Comparison of ENCODE assay signal across 17 cellular contexts in the genomic region with DNA sequence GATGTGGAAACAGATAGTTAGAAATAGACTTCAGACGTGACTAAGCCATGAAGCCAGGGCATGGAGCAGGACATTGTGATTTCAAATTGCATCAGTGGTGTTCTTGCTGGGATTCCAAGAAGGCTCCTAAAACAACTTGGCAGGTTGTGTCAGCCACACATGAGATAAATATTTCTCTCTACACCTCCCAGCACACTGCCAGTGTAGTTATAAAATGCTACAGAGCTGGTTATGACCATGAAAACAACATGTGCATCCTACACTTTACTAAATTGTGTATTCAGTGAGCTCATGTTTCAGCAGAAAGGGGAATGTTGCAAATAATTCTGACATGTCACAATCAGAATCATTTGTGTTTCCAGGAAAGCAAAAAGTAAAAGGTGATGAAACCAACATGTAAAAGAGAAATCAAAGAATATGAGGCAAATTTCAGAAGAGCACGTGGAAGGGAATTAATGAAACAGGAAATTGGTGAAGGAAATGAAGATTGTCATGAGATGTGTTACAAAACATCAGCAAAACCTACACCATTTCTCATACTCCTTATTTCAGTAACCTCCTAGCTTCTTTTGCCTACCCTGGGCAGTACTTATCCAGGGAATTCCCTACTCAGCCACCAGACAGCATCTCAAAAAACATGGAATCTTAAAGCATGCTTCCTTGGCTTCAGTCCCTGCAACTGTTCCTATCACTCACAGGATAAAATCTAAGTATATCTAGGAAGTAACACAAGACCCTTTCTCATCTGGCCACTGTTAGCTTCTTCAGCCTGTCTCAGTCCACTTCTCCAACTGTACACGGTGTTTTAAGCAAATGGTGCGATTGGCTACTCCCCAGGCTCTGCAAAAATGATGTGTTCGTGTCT. TPM values are rescaled to one million over a fixed set of nuclear protein-coding genes. Genes with fewer than 3 reads are reported as not detected.
A peak's percentile ranks its signal among the peaks of the same experiment; 100 is the strongest.
DNase-seq lines count a peak whose midpoint lies in the region; ATAC-seq, FAIRE-seq and TF ChIP-seq lines count a peak whose summit lies in the region.
"Had no signal": no experiment of that assay in that cellular context is flagged by ENCODE, and none has a peak within 500 bp of the region (broad histone marks: within the 10 kb centered on the region; RNA-seq: fewer than 3 reads in every experiment).

No MANE protein-coding gene starts in this region.

- no peak for DNase-seq in activated CD4-positive, alpha-beta T cell treated with anti-CD3 and anti-CD28 coated beads for 36 hours
- DNase-seq in activated CD4-positive, alpha-beta T cell treated with anti-CD3 and anti-CD28 coated beads, Interleukin-2, amount 50 U/mL, for 1 hour: no peak
- DNase-seq in MV-4-11 (lab: John Stamatoyannopoulos, UW) (peak; percentile 8), fibroblast of gingiva (ENCODE audit: low read depth) (peak; percentile 45), osteoblast (ENCODE audit: insufficient read length, low spot score, missing footprints) (peak; percentile 10), Calu3 (no peak), urothelium cell line (ENCODE audit: low spot score) (no peak)
- DNase-seq: 8988T; activated CD4-positive, alpha-beta T cell treated with anti-CD3 and anti-CD28 coated beads for 1 hour; activated gamma-delta T cell; islet precursor cell; nephron progenitor cell; small intestine; tibial artery had no signal

- POLR2A ChIA-PET in activated CD4-positive, alpha-beta T cell treated with anti-CD3 and anti-CD28 coated beads for 36 hours (lab: Charles Lee): no interaction called here

- intact Hi-C loops in activated CD4-positive, alpha-beta T cell treated with anti-CD3 and anti-CD28 coated beads for 36 hours (cut with DNase I, micrococcal nuclease): no loop called here
- intact Hi-C loops in Calu3 (cut with micrococcal nuclease; ENCODE audit: unreplicated experiment): no loop called here

- H3K4me2 ChIP-seq in osteoblast (ENCODE audit: insufficient read depth, low read length): no peak overlapping the region

- H3K36me3 ChIP-seq in osteoblast (ENCODE audit: insufficient read depth, low read length): no peaks in the 10 kb centered on the region

- no peaks in the 10 kb centered on the region for H4K20me1 ChIP-seq in osteoblast (ENCODE audit: insufficient read depth, low read length)

- peaks cover 3% of the 10 kb centered on the region for H3K27me3 Mint-ChIP-seq in activated CD4-positive, alpha-beta T cell treated with anti-CD3 and anti-CD28 coated beads for 36 hours
- no peaks in the 10 kb centered on the region for H3K27me3 Mint-ChIP-seq in Calu3 (ENCODE audit: unreplicated experiment)

- H2AFZ ChIP-seq in osteoblast (ENCODE audit: low read length): no peak overlapping the region

- no peaks in the 10 kb centered on the region for H3K9me3 ChIP-seq in osteoblast (ENCODE audit: low read depth, low read length)
- H3K9me3 ChIP-seq: esophagus muscularis mucosa had no signal

- TF ChIP-seq CTCF in osteoblast (IDR thresholded peaks at IDR 0.05; ENCODE audit: extremely low read depth, low read depth, low read length): no peak
- no peak for TF ChIP-seq CTCF in Calu3 (IDR thresholded peaks at IDR 0.05; ENCODE audit: unreplicated experiment)

- H3K4me3 Mint-ChIP-seq in activated CD4-positive, alpha-beta T cell treated with anti-CD3 and anti-CD28 coated beads for 36 hours: no peak overlapping the region
- H3K4me3 Mint-ChIP-seq in Calu3 (ENCODE audit: low read depth, unreplicated experiment): no peak overlapping the region
- H3K4me3 Mint-ChIP-seq: nephron progenitor cell had no signal

- H3K4me3 ChIP-seq in osteoblast (ENCODE audit: insufficient read depth, low read length): no peak overlapping the region
- H3K4me3 ChIP-seq: esophagus muscularis mucosa, tibial artery had no signal

- peak; percentile 81 for ATAC-seq in activated CD4-positive, alpha-beta T cell treated with anti-CD3 and anti-CD28 coated beads for 36 hours
- ATAC-seq in HG03469 (IDR thresholded peaks at IDR 0.05; ENCODE audit: unreplicated experiment): no peak

- CTCF ChIA-PET in activated CD4-positive, alpha-beta T cell treated with anti-CD3 and anti-CD28 coated beads for 36 hours (lab: Charles Lee): interaction anchor here (1.6 kb wide), 1 partner anchor 215 kb away, joined by 3 read pairs; no protein-coding TSS in a partner anchor
- CTCF ChIA-PET in Calu3 (lab: Charles Lee): no interaction called here

- H3K36me3 Mint-ChIP-seq in activated CD4-positive, alpha-beta T cell treated with anti-CD3 and anti-CD28 coated beads for 36 hours (ENCODE audit: low read depth): peaks cover 9% of the 10 kb centered on the region
- no peaks in the 10 kb centered on the region for H3K36me3 Mint-ChIP-seq in Calu3 (ENCODE audit: insufficient read depth, unreplicated experiment)

- H3K27me3 ChIP-seq in osteoblast (ENCODE audit: insufficient read depth, low read length): peaks cover 21% of the 10 kb centered on the region
- H3K27me3 ChIP-seq: esophagus muscularis mucosa, tibial artery had no signal

- peak overlapping the region; percentile 65 for H3K27ac Mint-ChIP-seq in activated CD4-positive, alpha-beta T cell treated with anti-CD3 and anti-CD28 coated beads for 36 hours
- H3K27ac Mint-ChIP-seq in Calu3 (ENCODE audit: unreplicated experiment): no peak overlapping the region
- H3K27ac Mint-ChIP-seq: nephron progenitor cell had no signal

- peaks cover 2% of the 10 kb centered on the region for H3K9me3 Mint-ChIP-seq in activated CD4-positive, alpha-beta T cell treated with anti-CD3 and anti-CD28 coated beads for 36 hours (ENCODE audit: low read depth)
- H3K9me3 Mint-ChIP-seq in Calu3 (ENCODE audit: low read depth, unreplicated experiment): peaks cover 3% of the 10 kb centered on the region

- no peak overlapping the region for H3K27ac ChIP-seq in osteoblast (ENCODE audit: low read depth, low read length)
- H3K27ac ChIP-seq: esophagus muscularis mucosa, tibial artery had no signal

- no peak for FAIRE-seq in urothelium cell line (lab: Jason Lieb, UNC)
- FAIRE-seq: small intestine had no signal

- no TSS peak for BruUV-seq in Calu3 (replicated peaks; lab: Mats Ljungman, UMichigan)

- H3K4me1 Mint-ChIP-seq in activated CD4-positive, alpha-beta T cell treated with anti-CD3 and anti-CD28 coated beads for 36 hours: peaks cover 17% of the 10 kb centered on the region
- H3K4me1 Mint-ChIP-seq in Calu3 (ENCODE audit: low read depth, unreplicated experiment): no peaks in the 10 kb centered on the region
- H3K4me1 Mint-ChIP-seq: nephron progenitor cell had no signal

- H3K4me1 ChIP-seq in osteoblast (ENCODE audit: insufficient read depth, low read length): no peaks in the 10 kb centered on the region
- H3K4me1 ChIP-seq: esophagus muscularis mucosa, tibial artery had no signal

- no peaks in the 10 kb centered on the region for H3K79me2 ChIP-seq in osteoblast (ENCODE audit: insufficient read depth, low read length)

RNA-seq across cellular contexts. Expression of a gene that starts 5.8 kb away (rescaled TPM):
- total RNA-seq in activated CD4-positive, alpha-beta T cell treated with anti-CD3 and anti-CD28 coated beads for 36 hours: not detected
- total RNA-seq in osteoblast (not detected in 2 replicates), Calu3 (2022) (0.71 and 0.86 TPM in 2 replicates)
- total RNA-seq: M059J had no signal

RNA-seq across cellular contexts. Expression of a gene that starts 43.2 kb away (rescaled TPM):
- not detected for total RNA-seq in activated CD4-positive, alpha-beta T cell treated with anti-CD3 and anti-CD28 coated beads for 36 hours
- not detected in 2 replicates for total RNA-seq in osteoblast
- 0.15 TPM in 1 of 2 replicates, not detected in the other for total RNA-seq in Calu3 (2022)
- total RNA-seq: esophagus muscularis mucosa had no signal

Comparison
In these comparisons a context has a peak if more than half of its experiments do, and no peak if none do; other contexts are left out.
1. DNase-seq: peak in MV-4-11 (single experiment), fibroblast of gingiva (single experiment) and osteoblast (single experiment); none in activated CD4-positive, alpha-beta T cell treated with anti-CD3 and anti-CD28 coated beads for 36 hours (single experiment), activated CD4-positive, alpha-beta T cell treated with anti-CD3 and anti-CD28 coated beads, Interleukin-2, amount 50 U/mL, for 1 hour (single experiment), Calu3 (single experiment) and urothelium cell line (single experiment).